ENCODE assay signal across 11 cellular contexts in genomic region chr1:204560590-204560989, GRCh38. TPM values are rescaled to one million over a fixed set of nuclear protein-coding genes. Genes with fewer than 3 reads are reported as not detected.
DNase-seq lines count a peak whose midpoint lies in the region; ATAC-seq and TF ChIP-seq lines count a peak whose summit lies in the region.
"Had no signal": no experiment of that assay in that cellular context is flagged by ENCODE, and none has a peak within 500 bp of the region (broad histone marks: within the 10 kb centered on the region; RNA-seq: fewer than 3 reads in every experiment).

No MANE protein-coding gene starts in this region.

- DNase-seq in cardiac muscle cell (ENCODE audit: low read depth in 1 of 2, low spot score in 1 of 2) (peak; percentile 25 to 53), left ventricle myocardium inferior (no peak), OCI-LY7 (ENCODE audit: low spot score) (no peak), fibroblast of the aortic adventitia (ENCODE audit: low read depth) (peak; percentile 37), NCI-H748 (lab: John Stamatoyannopoulos, UW; ENCODE audit: unreplicated experiment) (no peak), NOMO-1 treated with DMSO at 0.1 percent for 48 hours (lab: John Stamatoyannopoulos, UW; ENCODE audit: unreplicated experiment) (no peak)
- no peak for DNase-seq in stimulated activated naive B cell treated with anti-CD40 and anti-IgM and Interleukin-4, amounts not matched to agents 10 μg/mL and 1 μg/mL and 100 μg/mL, for 72 hours
- DNase-seq: activated CD4-positive, CD25-positive, alpha-beta regulatory T cell; activated naive CD4-positive, alpha-beta T cell treated with anti-CD3 and anti-CD28 coated beads for 36 hours; effector CD8-positive, alpha-beta T cell had no signal

- no peaks in the 10 kb centered on the region for H3K9me3 Mint-ChIP-seq in stimulated activated naive B cell treated with anti-CD40 and anti-IgM and Interleukin-4, amounts not matched to agents 10 μg/mL and 1 μg/mL and 100 μg/mL, for 72 hours
- H3K9me3 Mint-ChIP-seq: activated naive CD4-positive, alpha-beta T cell treated with anti-CD3 and anti-CD28 coated beads for 36 hours had no signal

- TF ChIP-seq CTCF in cardiac muscle cell (IDR thresholded peaks at IDR 0.05; ENCODE audit: low read depth, low read length) (no peak), left ventricle myocardium inferior (IDR thresholded peaks at IDR 0.05; ENCODE audit: borderline replicate concordance) (no peak), OCI-LY7 (conservative IDR thresholded peaks at IDR 0.05; ENCODE audit: low read length) (no peak), fibroblast of the aortic adventitia (IDR thresholded peaks at IDR 0.05; ENCODE audit: insufficient read depth, low read length) (no peak)

- peaks cover 41 to 47% of the 10 kb centered on the region in 2 donors for H3K36me3 Mint-ChIP-seq in stimulated activated naive B cell treated with anti-CD40 and anti-IgM and Interleukin-4, amounts not matched to agents 10 μg/mL and 1 μg/mL and 100 μg/mL, for 72 hours

- no peaks in the 10 kb centered on the region for H4K20me1 ChIP-seq in OCI-LY7 (ENCODE audit: insufficient read depth, low read length)

- H3K27me3 ChIP-seq in cardiac muscle cell, result no peaks in the 10 kb centered on the region
- H3K27me3 ChIP-seq in left ventricle myocardium inferior (ENCODE audit: low read depth), result no peaks in the 10 kb centered on the region

- H2AFZ ChIP-seq in OCI-LY7 (ENCODE audit: low read length), result no peak overlapping the region

- peak overlapping the region; percentile 68 for H3K27ac Mint-ChIP-seq in stimulated activated naive B cell treated with anti-CD40 and anti-IgM and Interleukin-4, amounts not matched to agents 10 μg/mL and 1 μg/mL and 100 μg/mL, for 72 hours
- H3K27ac Mint-ChIP-seq: activated naive CD4-positive, alpha-beta T cell treated with anti-CD3 and anti-CD28 coated beads for 36 hours had no signal

- no peak for ATAC-seq in stimulated activated naive B cell treated with anti-CD40 and anti-IgM and Interleukin-4, amounts not matched to agents 10 μg/mL and 1 μg/mL and 100 μg/mL, for 72 hours (replicated peaks)
- ATAC-seq in GM19328 (IDR thresholded peaks at IDR 0.05; ENCODE audit: unreplicated experiment), result no peak

- no peaks in the 10 kb centered on the region for H3K9me2 ChIP-seq in OCI-LY7 (ENCODE audit: insufficient read depth, low read length)

- POLR2A ChIA-PET in OCI-LY7 (lab: Charles Lee), result interaction anchor here (0.5 to 5.2 kb wide), 5 partner anchors 33 to 1295 kb away, joined by 3 to 37 read pairs (median 4); partner anchors contain the start of gene MDM4

- H3K4me3 ChIP-seq in cardiac muscle cell (no peak overlapping the region), left ventricle myocardium inferior (no peak overlapping the region), OCI-LY7 (ENCODE audit: low read depth, low read length, poor library complexity, severe bottlenecking) (no peak overlapping the region), fibroblast of the aortic adventitia (ENCODE audit: low read depth, low read length) (no peak overlapping the region)

- no peak overlapping the region for H3K4me3 Mint-ChIP-seq in stimulated activated naive B cell treated with anti-CD40 and anti-IgM and Interleukin-4, amounts not matched to agents 10 μg/mL and 1 μg/mL and 100 μg/mL, for 72 hours
- H3K4me3 Mint-ChIP-seq: activated naive CD4-positive, alpha-beta T cell treated with anti-CD3 and anti-CD28 coated beads for 36 hours had no signal

- H3K4me2 ChIP-seq in OCI-LY7 (ENCODE audit: low read length), result no peak overlapping the region

- intact Hi-C loops in left ventricle myocardium inferior (cut with micrococcal nuclease) (no loop called here), OCI-LY7 (cut with micrococcal nuclease; ENCODE audit: unreplicated experiment) (loop anchor here (10.0 kb wide), 2 partner anchors 116 to 146 kb away; partner anchors contain the start of gene PPP1R15B)

- H3K27me3 Mint-ChIP-seq in stimulated activated naive B cell treated with anti-CD40 and anti-IgM and Interleukin-4, amounts not matched to agents 10 μg/mL and 1 μg/mL and 100 μg/mL, for 72 hours, result no peaks in the 10 kb centered on the region

- peaks cover 19% of the 10 kb centered on the region; the same call in 1 of the 2 replicates for H3K79me2 ChIP-seq in OCI-LY7 (ENCODE audit: insufficient read depth, low read depth, low read length)

- peaks cover 33 to 79% of the 10 kb centered on the region in 2 donors for H3K4me1 Mint-ChIP-seq in stimulated activated naive B cell treated with anti-CD40 and anti-IgM and Interleukin-4, amounts not matched to agents 10 μg/mL and 1 μg/mL and 100 μg/mL, for 72 hours

- H3K9me3 ChIP-seq in cardiac muscle cell (ENCODE audit: low read depth), result no peaks in the 10 kb centered on the region
- H3K9me3 ChIP-seq in left ventricle myocardium inferior (replicated peaks), result no peaks in the 10 kb centered on the region
- no peaks in the 10 kb centered on the region for H3K9me3 ChIP-seq in OCI-LY7 (ENCODE audit: low read length)

- H3K36me3 ChIP-seq in cardiac muscle cell (no peaks in the 10 kb centered on the region), left ventricle myocardium inferior (peaks cover 12% of the 10 kb centered on the region), OCI-LY7 (ENCODE audit: insufficient read depth, low read length) (peaks cover 81% of the 10 kb centered on the region)

- H3K4me1 ChIP-seq in cardiac muscle cell (ENCODE audit: low read depth), result peaks cover 3% of the 10 kb centered on the region
- peaks cover 4% of the 10 kb centered on the region for H3K4me1 ChIP-seq in left ventricle myocardium inferior
- peaks cover 77% of the 10 kb centered on the region for H3K4me1 ChIP-seq in OCI-LY7 (ENCODE audit: insufficient read depth, low read length, poor library complexity, severe bottlenecking)

- CTCF ChIA-PET in OCI-LY7 (lab: Charles Lee; ENCODE audit: unreplicated experiment), result interaction anchor here (0.6 kb wide), 1 partner anchor 130 kb away, joined by 3 read pairs; no protein-coding TSS in a partner anchor

- H3K27ac ChIP-seq in cardiac muscle cell (no peak overlapping the region), left ventricle myocardium inferior (replicated peaks) (no peak overlapping the region), OCI-LY7 (ENCODE audit: low read depth, low read length, poor library complexity, severe bottlenecking) (peak overlapping the region; percentile 63)

- no TSS peak for BruUV-seq in OCI-LY7 (replicated peaks; lab: Mats Ljungman, UMichigan)

RNA-seq across cellular contexts. Expression of gene MDM4, which starts 44.4 kb away (rescaled TPM):
- total RNA-seq in cardiac muscle cell (38.6 and 62.0 TPM in 2 replicates), left ventricle myocardium inferior (29.3 TPM), OCI-LY7 (2022) (282 and 343 TPM in 2 replicates), fibroblast of the aortic adventitia (ENCODE audit: low replicate concordance) (55.1 and 107 TPM in 2 replicates)
- polyA plus RNA-seq in cardiac muscle cell, result 22.5 and 30.8 TPM in 2 replicates
- 102 and 120 TPM in 2 replicates for total RNA-seq in OCI-LY7 (2014; rRNA removed; shearing (Covaris generic))

Comparison
In these comparisons a context has a peak if more than half of its experiments do, and no peak if none do; other contexts are left out.
1. DNase-seq: peak in cardiac muscle cell (2 of 2) and fibroblast of the aortic adventitia (single experiment); none in left ventricle myocardium inferior (single experiment), OCI-LY7 (single experiment), stimulated activated naive B cell treated with anti-CD40 and anti-IgM and Interleukin-4, amounts not matched to agents 10 μg/mL and 1 μg/mL and 100 μg/mL, for 72 hours (single experiment), NCI-H748 (single experiment) and NOMO-1 treated with DMSO at 0.1 percent for 48 hours (single experiment).